25 cellular contexts compared by ENCODE assay signal in the genomic region with DNA sequence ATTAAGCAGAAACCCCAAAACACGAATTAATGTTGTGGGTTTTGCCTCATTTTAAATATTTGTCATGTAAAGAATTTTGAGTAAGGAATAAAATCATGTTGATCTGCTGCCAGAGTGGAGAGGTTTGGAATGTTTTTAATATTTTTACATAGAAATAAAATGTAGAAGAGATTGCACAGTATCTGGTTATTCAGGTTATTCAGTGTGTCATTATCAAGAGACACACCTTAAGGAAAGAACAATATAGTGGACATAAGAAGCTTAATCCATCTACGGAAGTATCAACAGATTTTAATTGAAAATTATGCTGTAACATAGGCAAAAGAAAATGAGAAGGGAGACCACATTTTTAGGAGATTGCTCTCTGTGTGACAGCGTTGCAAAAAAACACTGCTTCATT.
"Had no signal": no experiment of that assay in that cellular context is flagged by ENCODE, and none has a peak within 500 bp of the region (broad histone marks: within the 10 kb centered on the region; RNA-seq: fewer than 3 reads in every experiment).

No MANE protein-coding gene starts in this region.

- H3K4me1 ChIP-seq: esophagus squamous epithelium, gastrocnemius medialis, heart right ventricle, left lung, lower lobe of right lung had no signal

- H3K9me3 ChIP-seq: gastrocnemius medialis, lower lobe of right lung, mucosa of descending colon had no signal

- H3K27ac ChIP-seq: coronary artery, dorsolateral prefrontal cortex, esophagus squamous epithelium, gastrocnemius medialis, heart right ventricle, left lung, lower lobe of right lung had no signal

- H3K36me3 ChIP-seq: esophagus squamous epithelium, gastrocnemius medialis, heart right ventricle, left lung, lower lobe of right lung had no signal

- FAIRE-seq: colon, endometrium, islet of Langerhans, keratinocyte had no signal

- H3K27ac Mint-ChIP-seq: endodermal cell, mesothelial cell of epicardium, naive B cell had no signal

- ATAC-seq: gastrocnemius medialis, heart right ventricle, left cardiac atrium, left ventricle myocardium superior, mucosa of descending colon had no signal

- H3K4me3 ChIP-seq: coronary artery, dorsolateral prefrontal cortex, esophagus squamous epithelium, gastrocnemius medialis, heart right ventricle, left lung, lower lobe of right lung, mucosa of descending colon had no signal

- DNase-seq: dermis blood vessel endothelial cell; dorsolateral prefrontal cortex; effector CD4-positive, alpha-beta T cell; effector memory CD4-positive, alpha-beta T cell; endodermal cell; esophagus squamous epithelium; foreskin fibroblast; foreskin melanocyte; gastrocnemius medialis; glutamatergic neuron; head of caudate nucleus; heart right ventricle; left cardiac atrium; left ventricle myocardium superior; mesenchymal stem cell; mucosa of descending colon; naive B cell had no signal

- H3K4me3 Mint-ChIP-seq: endodermal cell, mesothelial cell of epicardium, naive B cell had no signal

- H3K27me3 ChIP-seq: esophagus squamous epithelium, gastrocnemius medialis, heart right ventricle, left lung had no signal

- H3K4me1 Mint-ChIP-seq: endodermal cell, naive B cell had no signal

- H3K36me3 Mint-ChIP-seq: mesothelial cell of epicardium had no signal
